In genomic region chr10:79353726-79354125, GRCh38 we compare ENCODE assay signal across 25 cellular contexts. TPM values are rescaled to one million over a fixed set of nuclear protein-coding genes. Genes with fewer than 3 reads are reported as not detected.
A peak's percentile ranks its signal among the peaks of the same experiment; 100 is the strongest.
DNase-seq lines count a peak whose midpoint lies in the region; ATAC-seq, FAIRE-seq and TF ChIP-seq lines count a peak whose summit lies in the region.
"Had no signal": no experiment of that assay in that cellular context is flagged by ENCODE, and none has a peak within 500 bp of the region (broad histone marks: within the 10 kb centered on the region; RNA-seq: fewer than 3 reads in every experiment).

No MANE protein-coding gene starts in this region.

- H3K4me1 Mint-ChIP-seq in activated naive CD8-positive, alpha-beta T cell treated with anti-CD3 and anti-CD28 coated beads, Interleukin-2, amount 50 U/mL, for 24 hours: peaks cover 50% of the 10 kb centered on the region
- peaks cover 5% of the 10 kb centered on the region for H3K4me1 Mint-ChIP-seq in osteocyte (ENCODE audit: unreplicated experiment)

- no peak for TF ChIP-seq CTCF in osteocyte (IDR thresholded peaks at IDR 0.05)

- no peaks in the 10 kb centered on the region for H3K27me3 Mint-ChIP-seq in activated naive CD8-positive, alpha-beta T cell treated with anti-CD3 and anti-CD28 coated beads, Interleukin-2, amount 50 U/mL, for 24 hours
- no peaks in the 10 kb centered on the region for H3K27me3 Mint-ChIP-seq in osteocyte (ENCODE audit: unreplicated experiment)
- H3K27me3 Mint-ChIP-seq: naive thymus-derived CD8-positive, alpha-beta T cell had no signal

- TF ChIP-seq POLR2A in GM12891 (IDR thresholded peaks at IDR 0.05; ENCODE audit: low read depth, low read length): peak; percentile 47; the same call in 1 of the 2 replicates

- H3K4me3 Mint-ChIP-seq in activated naive CD8-positive, alpha-beta T cell treated with anti-CD3 and anti-CD28 coated beads, Interleukin-2, amount 50 U/mL, for 24 hours: no peak overlapping the region
- H3K4me3 Mint-ChIP-seq in osteocyte (ENCODE audit: unreplicated experiment): no peak overlapping the region
- H3K4me3 Mint-ChIP-seq: CD8-positive, alpha-beta T cell; naive thymus-derived CD8-positive, alpha-beta T cell; T-helper 1 cell treated with Interleukin-12 subunit alpha and Interleukin-12 subunit beta and Interleukin-4 antibody, amounts not matched to agents 30 μg/mL and 1 μg/mL, for 36 hours had no signal

- ATAC-seq in activated naive CD8-positive, alpha-beta T cell treated with anti-CD3 and anti-CD28 coated beads, Interleukin-2, amount 50 U/mL, for 24 hours: peak; percentile 8
- ATAC-seq in Right ventricle myocardium inferior (no peak), GM18517 (IDR thresholded peaks at IDR 0.05; ENCODE audit: unreplicated experiment) (no peak), HG02981 (IDR thresholded peaks at IDR 0.05; ENCODE audit: unreplicated experiment) (no peak)
- ATAC-seq: CD8-positive, alpha-beta T cell; left colon; naive thymus-derived CD8-positive, alpha-beta T cell; sciatic nerve had no signal

- no peak overlapping the region for H3K27ac Mint-ChIP-seq in activated naive CD8-positive, alpha-beta T cell treated with anti-CD3 and anti-CD28 coated beads, Interleukin-2, amount 50 U/mL, for 24 hours
- H3K27ac Mint-ChIP-seq in osteocyte (ENCODE audit: unreplicated experiment): no peak overlapping the region
- H3K27ac Mint-ChIP-seq: CD8-positive, alpha-beta T cell had no signal

- no peak for FAIRE-seq in GM12891 (lab: Jason Lieb, UNC)
- FAIRE-seq: G401.6, H1 had no signal

- peaks cover 45% of the 10 kb centered on the region for H3K36me3 ChIP-seq in H7 (replicated peaks; ENCODE audit: control insufficient read depth, insufficient read depth, low read length)

- intact Hi-C loops in Right ventricle myocardium inferior (cut with DNase I): no loop called here

- no peak overlapping the region for H3K4me3 ChIP-seq in H7 (ENCODE audit: insufficient read depth, low read depth, low read length)
- H3K4me3 ChIP-seq: thoracic aorta had no signal

- no peaks in the 10 kb centered on the region for H3K9me3 Mint-ChIP-seq in activated naive CD8-positive, alpha-beta T cell treated with anti-CD3 and anti-CD28 coated beads, Interleukin-2, amount 50 U/mL, for 24 hours
- H3K9me3 Mint-ChIP-seq in osteocyte (ENCODE audit: unreplicated experiment): no peaks in the 10 kb centered on the region
- H3K9me3 Mint-ChIP-seq: CD8-positive, alpha-beta T cell; naive thymus-derived CD8-positive, alpha-beta T cell; T-helper 1 cell treated with Interleukin-12 subunit alpha and Interleukin-12 subunit beta and Interleukin-4 antibody, amounts not matched to agents 30 μg/mL and 1 μg/mL, for 36 hours had no signal

- no peaks in the 10 kb centered on the region for H3K27me3 ChIP-seq in H7 (ENCODE audit: control insufficient read depth, insufficient read depth, low read length)

- peaks cover 81% of the 10 kb centered on the region for H3K36me3 Mint-ChIP-seq in activated naive CD8-positive, alpha-beta T cell treated with anti-CD3 and anti-CD28 coated beads, Interleukin-2, amount 50 U/mL, for 24 hours (ENCODE audit: low read depth)
- peaks cover 45% of the 10 kb centered on the region for H3K36me3 Mint-ChIP-seq in osteocyte (ENCODE audit: unreplicated experiment)

- DNase-seq in GM12891 (ENCODE audit: insufficient read length, low spot score) (no peak), H7 (peak; percentile 14), osteocyte (ENCODE audit: extremely low spot score, unreplicated experiment) (peak; percentile 75), Right ventricle myocardium inferior (ENCODE audit: missing footprints) (no peak)
- no peak for DNase-seq in activated naive CD8-positive, alpha-beta T cell treated with anti-CD3 and anti-CD28 coated beads, Interleukin-2, amount 50 U/mL, for 24 hours
- DNase-seq: activated naive CD4-positive, alpha-beta T cell; activated T-cell treated with anti-CD3 and anti-CD28 coated beads for 4 hours; anterior cingulate cortex; caudate nucleus; CD8-positive, alpha-beta T cell; glutamatergic neuron; KG1; left colon; mesendoderm; naive thymus-derived CD8-positive, alpha-beta T cell; NCI-H2171; NCI-H524; NK-92 treated with Interleukin-12 subunit alpha and Interleukin-12 subunit beta, amount 100 ng/mL, for 24 hours had no signal

TF ChIP-seq in GM12891, 5 proteins besides CTCF, POLR2A, EP300 and RAD21:
- TF ChIP-seq SPI1 (IDR thresholded peaks at IDR 0.05; ENCODE audit: low read depth, low read length): no peak
- peak; percentile 11; the same call in 1 of the 2 replicates for TF ChIP-seq POLR2AphosphoS5 (IDR thresholded peaks at IDR 0.05; ENCODE audit: low read depth, low read length)

RNA-seq across cellular contexts. Expression of gene PPIF, which starts 6.5 kb away (rescaled TPM):
- 73.2 TPM for polyA plus RNA-seq in GM12891 (2012; ENCODE audit: low read depth, missing spikeins)
- 78.6 and 87.5 TPM in 2 replicates for total RNA-seq in H7 (2014; rRNA removed; shearing (Covaris generic))
- 17.0 and 20.7 TPM in 2 replicates for total RNA-seq in osteocyte
- total RNA-seq in Right ventricle myocardium inferior: 151 TPM

Comparison
In these comparisons a context has a peak if more than half of its experiments do, and no peak if none do; other contexts are left out.
1. DNase-seq: peak in H7 (single experiment) and osteocyte (single experiment); none in GM12891 (single experiment), activated naive CD8-positive, alpha-beta T cell treated with anti-CD3 and anti-CD28 coated beads, Interleukin-2, amount 50 U/mL, for 24 hours (single experiment) and Right ventricle myocardium inferior (single experiment).